ENCODE assay signal across 8 cellular contexts in genomic region chr11:9759519-9760179, GRCh38.
A peak's percentile ranks its signal among the peaks of the same experiment; 100 is the strongest.
DNase-seq lines count a peak whose midpoint lies in the region; ATAC-seq and TF ChIP-seq lines count a peak whose summit lies in the region.

No MANE protein-coding gene starts in this region.

- H3K27ac Mint-ChIP-seq in activated naive CD4-positive, alpha-beta T cell treated with anti-CD3 and anti-CD28 coated beads, Interleukin-2, amount 10 ng/mL, durations not matched to agents 7 days and 5 days, result peak overlapping the region; percentile 82

- H3K9me3 Mint-ChIP-seq in activated naive CD4-positive, alpha-beta T cell treated with anti-CD3 and anti-CD28 coated beads, Interleukin-2, amount 10 ng/mL, durations not matched to agents 7 days and 5 days, result no peaks in the 10 kb centered on the region

- 36% methylated on average over 9 of the region's 9 CpGs for WGBS in urinary bladder

- no peak overlapping the region for H3K4me3 ChIP-seq in SJCRH30
- H3K4me3 ChIP-seq in urinary bladder (ENCODE audit: low read depth, low read length), result no peak overlapping the region

- no peaks in the 10 kb centered on the region for H3K27me3 ChIP-seq in SJCRH30

- H3K36me3 Mint-ChIP-seq in activated naive CD4-positive, alpha-beta T cell treated with anti-CD3 and anti-CD28 coated beads, Interleukin-2, amount 10 ng/mL, durations not matched to agents 7 days and 5 days, result no peaks in the 10 kb centered on the region

- peak; percentile 34 for ATAC-seq in GM19023 (IDR thresholded peaks at IDR 0.05; ENCODE audit: unreplicated experiment)

- no peaks in the 10 kb centered on the region for H3K9me3 ChIP-seq in SJCRH30 (replicated peaks)

- CTCF ChIA-PET in activated naive CD4-positive, alpha-beta T cell treated with anti-CD3 and anti-CD28 coated beads, Interleukin-2, amount 10 ng/mL, durations not matched to agents 7 days and 5 days (lab: Charles Lee), result interaction anchor here (0.5 to 3.7 kb wide), 17 partner anchors 9 to 565 kb away, joined by 3 to 37 read pairs (median 5); partner anchors contain the start of gene ADM

- H3K27me3 Mint-ChIP-seq in activated naive CD4-positive, alpha-beta T cell treated with anti-CD3 and anti-CD28 coated beads, Interleukin-2, amount 10 ng/mL, durations not matched to agents 7 days and 5 days, result no peaks in the 10 kb centered on the region

- H3K36me3 ChIP-seq in SJCRH30, result no peaks in the 10 kb centered on the region
- H3K36me3 ChIP-seq in urinary bladder (ENCODE audit: insufficient read depth), result no peaks in the 10 kb centered on the region

- peak overlapping the region; percentile 55 for H3K27ac ChIP-seq in SJCRH30
- peak overlapping the region; percentile 74 for H3K27ac ChIP-seq in urinary bladder (ENCODE audit: low read depth)

- peaks cover 36% of the 10 kb centered on the region for H3K4me1 Mint-ChIP-seq in activated naive CD4-positive, alpha-beta T cell treated with anti-CD3 and anti-CD28 coated beads, Interleukin-2, amount 10 ng/mL, durations not matched to agents 7 days and 5 days

- DNase-seq in AG09319 (ENCODE audit: extremely low read depth, low read depth), result peak; percentile 86
- peak; percentile 95 for DNase-seq in HPDE6-E6E7 (ENCODE audit: extremely low spot score)
- peak; percentile 82 to 86 for DNase-seq in SJCRH30
- peak; percentile 87 for DNase-seq in activated naive CD4-positive, alpha-beta T cell treated with anti-CD3 and anti-CD28 coated beads, Interleukin-2, amount 10 ng/mL, durations not matched to agents 7 days and 5 days
- DNase-seq in germinal center (ENCODE audit: low spot score), result peak; percentile 77
- DNase-seq in pulmonary artery endothelial cell (ENCODE audit: low read depth, low spot score), result peak; percentile 94

- peaks cover 59% of the 10 kb centered on the region for H3K4me1 ChIP-seq in SJCRH30
- H3K4me1 ChIP-seq in urinary bladder (ENCODE audit: insufficient read depth), result no peaks in the 10 kb centered on the region

- TF ChIP-seq CTCF in AG09319 (IDR thresholded peaks at IDR 0.05; ENCODE audit: low read depth, low read length), result no peak

- peak overlapping the region; percentile 72 for H3K4me3 Mint-ChIP-seq in activated naive CD4-positive, alpha-beta T cell treated with anti-CD3 and anti-CD28 coated beads, Interleukin-2, amount 10 ng/mL, durations not matched to agents 7 days and 5 days
